22 cellular contexts compared by ENCODE assay signal in the genomic region with DNA sequence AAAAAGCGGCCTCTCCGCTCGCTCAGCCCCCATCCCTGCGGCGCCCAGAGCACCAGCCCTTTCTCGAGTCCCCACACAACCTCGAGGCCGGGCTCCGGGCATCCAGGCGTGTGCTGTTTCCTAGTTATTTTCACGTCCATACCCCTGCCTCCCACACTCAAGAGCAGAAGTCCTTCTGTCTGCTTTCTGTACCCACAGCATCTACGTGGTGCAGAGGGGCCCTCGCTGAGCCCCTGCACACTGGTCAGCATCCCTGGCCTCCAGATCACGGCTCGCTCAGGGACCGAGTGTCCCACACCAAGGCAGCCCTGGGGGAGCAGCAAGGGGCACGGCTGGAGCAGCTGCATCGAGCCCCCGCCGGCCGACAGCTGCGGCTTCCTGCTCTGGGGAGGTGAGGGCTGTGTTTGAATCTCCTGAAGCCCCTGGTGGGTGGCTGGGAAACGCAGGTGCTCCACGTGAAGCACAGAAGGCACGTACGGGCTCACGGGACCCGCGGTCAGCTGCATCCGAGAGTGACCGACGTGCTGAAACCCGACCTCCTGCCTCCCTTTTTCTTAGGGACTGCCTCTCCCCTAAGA.
DNase-seq lines count a peak whose midpoint lies in the region; ATAC-seq and TF ChIP-seq lines count a peak whose summit lies in the region.
"Had no signal": no experiment of that assay in that cellular context is flagged by ENCODE, and none has a peak within 500 bp of the region (broad histone marks: within the 10 kb centered on the region; RNA-seq: fewer than 3 reads in every experiment).

No MANE protein-coding gene starts in this region.

- no peak overlapping the region for H3K27ac Mint-ChIP-seq in activated naive CD8-positive, alpha-beta T cell
- no peak overlapping the region for H3K27ac Mint-ChIP-seq in activated naive CD8-positive, alpha-beta T cell treated with anti-CD3 and anti-CD28 coated beads for 36 hours
- H3K27ac Mint-ChIP-seq: activated naive CD4-positive, alpha-beta T cell treated with anti-CD3 and anti-CD28 coated beads for 36 hours; activated T-cell treated with anti-CD3 and anti-CD28 coated beads, Interleukin-2, amount 50 U/mL, for 24 hours; GM23338 had no signal

- no peaks in the 10 kb centered on the region for H3K9me3 Mint-ChIP-seq in activated naive CD8-positive, alpha-beta T cell (ENCODE audit: low read depth)
- no peaks in the 10 kb centered on the region for H3K9me3 Mint-ChIP-seq in activated naive CD8-positive, alpha-beta T cell treated with anti-CD3 and anti-CD28 coated beads for 36 hours
- H3K9me3 Mint-ChIP-seq: activated naive CD4-positive, alpha-beta T cell treated with anti-CD3 and anti-CD28 coated beads for 36 hours; activated T-cell treated with anti-CD3 and anti-CD28 coated beads, Interleukin-2, amount 50 U/mL, for 24 hours had no signal

- TF ChIP-seq POLR2A in NB4 (IDR thresholded peaks at IDR 0.05; ENCODE audit: extremely low read depth, insufficient read length): no peak

- H3K36me3 Mint-ChIP-seq in activated naive CD8-positive, alpha-beta T cell: no peaks in the 10 kb centered on the region
- H3K36me3 Mint-ChIP-seq in activated naive CD8-positive, alpha-beta T cell treated with anti-CD3 and anti-CD28 coated beads for 36 hours: no peaks in the 10 kb centered on the region

- no peak for DNase-seq in activated naive CD8-positive, alpha-beta T cell treated with anti-CD3 and anti-CD28 coated beads for 36 hours
- DNase-seq in NB4 (ENCODE audit: low read depth) (peak; percentile 35), left kidney (ENCODE audit: low read depth, low spot score) (peak; percentile 84), sciatic nerve (ENCODE audit: low spot score) (peak; percentile 54), D341Med (ENCODE audit: low spot score) (no peak)
- DNase-seq: activated CD4-positive, CD25-positive, alpha-beta regulatory T cell; activated CD8-positive, alpha-beta memory T cell treated with anti-CD3 and anti-CD28 coated beads for 24 hours; activated naive CD4-positive, alpha-beta T cell treated with anti-CD3 and anti-CD28 coated beads for 36 hours; activated T-cell treated with anti-CD3 and anti-CD28 coated beads, Interleukin-2, amount 50 U/mL, for 24 hours; C1 segment of cervical spinal cord; effector CD4-positive, alpha-beta T cell; mammary epithelial cell; NCI-H1436 treated with DMSO at 0.1 percent for 48 hours; NCI-H526; T1000 had no signal

- H3K4me3 ChIP-seq in NB4 (ENCODE audit: low read depth, low read length): no peak overlapping the region
- H3K4me3 ChIP-seq: ascending aorta, GM23338, right lobe of liver, upper lobe of left lung had no signal

- no peak for TF ChIP-seq CTCF in NB4 (IDR thresholded peaks at IDR 0.05; ENCODE audit: low read depth, low read length)

- intact Hi-C loops in sciatic nerve (cut with DNase I): no loop called here

- peaks cover 6% of the 10 kb centered on the region for H3K27me3 Mint-ChIP-seq in activated naive CD8-positive, alpha-beta T cell
- H3K27me3 Mint-ChIP-seq in activated naive CD8-positive, alpha-beta T cell treated with anti-CD3 and anti-CD28 coated beads for 36 hours: peaks cover 28% of the 10 kb centered on the region

- H3K4me3 Mint-ChIP-seq in activated naive CD8-positive, alpha-beta T cell: peak overlapping the region; percentile 28
- H3K4me3 Mint-ChIP-seq in activated naive CD8-positive, alpha-beta T cell treated with anti-CD3 and anti-CD28 coated beads for 36 hours: no peak overlapping the region
- H3K4me3 Mint-ChIP-seq: activated naive CD4-positive, alpha-beta T cell treated with anti-CD3 and anti-CD28 coated beads for 36 hours; activated T-cell treated with anti-CD3 and anti-CD28 coated beads, Interleukin-2, amount 50 U/mL, for 24 hours; GM23338 had no signal

- peak; percentile 63 for ATAC-seq in sciatic nerve
- ATAC-seq in GM19452 (IDR thresholded peaks at IDR 0.05; ENCODE audit: unreplicated experiment): no peak
- no peak for ATAC-seq in GM21360 (IDR thresholded peaks at IDR 0.05; ENCODE audit: unreplicated experiment)
- ATAC-seq: GM23338, right lobe of liver had no signal

- H3K4me1 Mint-ChIP-seq in activated naive CD8-positive, alpha-beta T cell (ENCODE audit: low read depth): peaks cover 25% of the 10 kb centered on the region
- H3K4me1 Mint-ChIP-seq in activated naive CD8-positive, alpha-beta T cell treated with anti-CD3 and anti-CD28 coated beads for 36 hours: peaks cover 20% of the 10 kb centered on the region
- H3K4me1 Mint-ChIP-seq: GM23338 had no signal

Comparison
In these comparisons a context has a peak if more than half of its experiments do, and no peak if none do; other contexts are left out.
1. DNase-seq: peak in NB4 (single experiment), left kidney (single experiment) and sciatic nerve (single experiment); none in activated naive CD8-positive, alpha-beta T cell treated with anti-CD3 and anti-CD28 coated beads for 36 hours (single experiment) and D341Med (single experiment).